6 cellular contexts compared by ENCODE assay signal in genomic region chr2:167823066-167823465, GRCh38.
"Had no signal": no experiment of that assay in that cellular context is flagged by ENCODE, and none has a peak within 500 bp of the region (broad histone marks: within the 10 kb centered on the region; RNA-seq: fewer than 3 reads in every experiment).

No MANE protein-coding gene starts in this region.

- DNase-seq: H9, HCEC 1CT had no signal

- H3K4me2 ChIP-seq: GM23338 had no signal

- FAIRE-seq: H1, H54, HTR-8/SVneo had no signal

- H2AFZ ChIP-seq: GM23338 had no signal

- H3K4me3 ChIP-seq: GM23338 had no signal

- ATAC-seq: GM23338 had no signal
